ENCODE assay signal across 8 cellular contexts in genomic region chr5:103041071-103041676, GRCh38.
DNase-seq lines count a peak whose midpoint lies in the region; ATAC-seq and TF ChIP-seq lines count a peak whose summit lies in the region.

No MANE protein-coding gene starts in this region.

- TF ChIP-seq CTCF in ascending aorta (IDR thresholded peaks at IDR 0.05): peak; percentile 36 to 71 (median 68)
- peak in 2 of 4 experiments; percentile 22 to 50 for TF ChIP-seq CTCF in sigmoid colon (IDR thresholded peaks at IDR 0.05)

- 39 to 50% methylated on average over 4 of the region's 4 CpGs for WGBS in sigmoid colon, 2 donors

- H3K4me1 ChIP-seq in ascending aorta: no peaks in the 10 kb centered on the region
- no peaks in the 10 kb centered on the region for H3K4me1 ChIP-seq in sigmoid colon

- intact Hi-C loops in ascending aorta (cut with DNase I): loop anchor here (1.0 to 2.0 kb wide), 3 partner anchors 260 to 458 kb away; no protein-coding TSS in a partner anchor
- intact Hi-C loops in sigmoid colon (cut with DNase I): loop anchor here (2.0 kb wide), 1 partner anchor 458 kb away; no protein-coding TSS in a partner anchor

- H3K9me3 ChIP-seq in ascending aorta (no peaks in the 10 kb centered on the region), sigmoid colon (no peaks in the 10 kb centered on the region)

- no peak for TF ChIP-seq EP300 in sigmoid colon (IDR thresholded peaks at IDR 0.05)

- ATAC-seq in HG02884 (IDR thresholded peaks at IDR 0.05; ENCODE audit: unreplicated experiment): no peak

- TF ChIP-seq POLR2A in sigmoid colon (IDR thresholded peaks at IDR 0.05): no peak

- H3K4me3 ChIP-seq in ascending aorta (peak overlapping the region in 1 of 2 donors; percentile 20), sigmoid colon (no peak overlapping the region)

- H3K27me3 ChIP-seq in ascending aorta (no peaks in the 10 kb centered on the region), sigmoid colon (no peaks in the 10 kb centered on the region)

- no peak overlapping the region for H3K27ac ChIP-seq in ascending aorta
- no peak overlapping the region for H3K27ac ChIP-seq in sigmoid colon

- DNase-seq in NCI-H1436 (lab: John Stamatoyannopoulos, UW) (peak; percentile 55), NCI-H1436 treated with DMSO at 0.1 percent for 48 hours (lab: John Stamatoyannopoulos, UW) (no peak), NCI-H1694 (lab: John Stamatoyannopoulos, UW) (peak; percentile 59), ascending aorta (ENCODE audit: low spot score in 2 of 2) (no peak), left kidney (ENCODE audit: low read depth, low spot score) (peak; percentile 61), sigmoid colon (no peak)
- no peak for DNase-seq in activated T-cell treated with anti-CD3 and anti-CD28 coated beads, Interleukin-2, amount 50 U/mL, for 1 hour

- H3K36me3 ChIP-seq in ascending aorta (no peaks in the 10 kb centered on the region), sigmoid colon (no peaks in the 10 kb centered on the region)

Comparison
In these comparisons a context has a peak if more than half of its experiments do, and no peak if none do; other contexts are left out.
1. DNase-seq: peak in NCI-H1436 (single experiment), NCI-H1694 (single experiment) and left kidney (single experiment); none in NCI-H1436 treated with DMSO at 0.1 percent for 48 hours (single experiment), ascending aorta (0 of 2), sigmoid colon (single experiment) and activated T-cell treated with anti-CD3 and anti-CD28 coated beads, Interleukin-2, amount 50 U/mL, for 1 hour (single experiment).